In the genomic region with DNA sequence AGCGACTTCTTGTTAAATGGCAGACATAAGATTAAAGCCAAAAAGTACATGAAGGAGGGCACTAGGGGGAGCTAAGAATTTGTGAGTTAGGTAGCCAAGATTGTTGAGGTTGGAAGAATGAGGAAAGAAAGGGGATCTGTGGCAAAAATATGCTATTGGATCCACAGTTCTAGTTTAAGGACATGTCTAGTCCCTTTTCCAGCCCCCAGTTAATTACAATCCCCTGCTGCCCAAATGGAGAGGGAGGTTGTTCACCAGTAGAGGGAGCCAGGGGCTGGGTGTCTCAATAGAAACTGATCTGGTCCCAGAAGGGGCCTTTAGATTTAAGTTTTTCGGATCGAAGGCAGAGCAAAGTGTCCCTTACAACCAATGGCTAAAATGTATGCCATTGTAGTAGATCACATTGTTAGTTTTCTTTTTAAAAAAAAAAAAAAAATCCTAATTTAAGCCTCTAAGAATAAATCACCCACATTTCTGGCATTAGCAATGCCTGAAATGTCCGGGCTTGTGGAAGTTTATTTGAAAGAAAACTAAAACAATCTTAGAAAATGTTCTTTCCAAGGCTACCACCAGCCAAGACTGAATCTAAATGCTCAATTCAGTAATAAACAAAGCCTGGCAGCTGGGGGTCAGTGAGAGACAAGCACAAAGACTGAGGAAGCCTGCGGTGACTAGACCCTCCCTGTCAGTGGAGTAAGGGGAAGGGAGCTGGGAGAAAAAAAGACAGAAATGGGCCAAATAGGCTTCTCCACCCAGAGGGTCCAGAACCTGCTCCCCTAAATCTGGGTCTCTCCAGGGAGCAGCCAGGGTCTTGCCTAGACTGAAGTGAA, we compare ENCODE assay signal across 7 cellular contexts. TPM values are rescaled to one million over a fixed set of nuclear protein-coding genes. Genes with fewer than 3 reads are reported as not detected.
A peak's percentile ranks its signal among the peaks of the same experiment; 100 is the strongest.
DNase-seq lines count a peak whose midpoint lies in the region; ATAC-seq and TF ChIP-seq lines count a peak whose summit lies in the region.

No MANE protein-coding gene starts in this region.

- peaks cover 4% of the 10 kb centered on the region for H3K4me1 ChIP-seq in left ventricle myocardium inferior
- peaks cover 0 to 87% (median 19%) of the 10 kb centered on the region in 4 donors for H3K4me1 ChIP-seq in tibial artery

- H3K9me3 ChIP-seq in left ventricle myocardium inferior (replicated peaks) (no peaks in the 10 kb centered on the region), tibial artery (no peaks in the 10 kb centered on the region)

- no peaks in the 10 kb centered on the region for H3K36me3 ChIP-seq in H7 (replicated peaks; ENCODE audit: control insufficient read depth, insufficient read depth, low read length)
- H3K36me3 ChIP-seq in left ventricle myocardium inferior: no peaks in the 10 kb centered on the region
- no peaks in the 10 kb centered on the region for H3K36me3 ChIP-seq in tibial artery

- H3K27me3 ChIP-seq in H7 (ENCODE audit: control insufficient read depth, insufficient read depth, low read length): no peaks in the 10 kb centered on the region
- H3K27me3 ChIP-seq in left ventricle myocardium inferior (ENCODE audit: low read depth): no peaks in the 10 kb centered on the region
- no peaks in the 10 kb centered on the region for H3K27me3 ChIP-seq in tibial artery

- H3K4me3 ChIP-seq in H7 (ENCODE audit: insufficient read depth, low read depth, low read length): no peak overlapping the region
- H3K4me3 ChIP-seq in left ventricle myocardium inferior: no peak overlapping the region
- peak overlapping the region; percentile 34 to 69 for H3K4me3 ChIP-seq in tibial artery

- H3K27ac ChIP-seq in left ventricle myocardium inferior (replicated peaks) (peak overlapping the region; percentile 66), tibial artery (peak overlapping the region; percentile 92 to 95)

- TF ChIP-seq CTCF in left ventricle myocardium inferior (IDR thresholded peaks at IDR 0.05; ENCODE audit: borderline replicate concordance): peak; percentile 67
- peak; percentile 65 to 77 for TF ChIP-seq CTCF in tibial artery (IDR thresholded peaks at IDR 0.05)

- ATAC-seq in SK-N-SH treated with all-trans-retinoic acid at 6 μM for 48 hours (peak; percentile 63), HG03159 (IDR thresholded peaks at IDR 0.05; ENCODE audit: unreplicated experiment) (no peak)

- intact Hi-C loops in left ventricle myocardium inferior (cut with micrococcal nuclease) (no loop called here), tibial artery (cut with DNase I; ENCODE audit: low total_unique reads) (loop anchor here (5.0 to 10.0 kb wide), 2 partner anchors 42 to 141 kb away; no protein-coding TSS in a partner anchor)

- DNase-seq in H7 (peak; percentile 38), left ventricle myocardium inferior (no peak), tibial artery (no peak), NCI-H774 (lab: John Stamatoyannopoulos, UW) (no peak), T1000 (lab: John Stamatoyannopoulos, UW) (no peak)

TF ChIP-seq in SK-N-SH treated with all-trans-retinoic acid at 6 μM for 48 hours, 23 proteins besides CTCF, POLR2A, EP300 and RAD21:
- TF ChIP-seq TCF4 (CRISPR knock-in tag; IDR thresholded peaks at IDR 0.05; ENCODE audit: borderline replicate concordance): no peak
- no peak for TF ChIP-seq ZC3H10 (CRISPR knock-in tag; IDR thresholded peaks at IDR 0.05)
- no peak for TF ChIP-seq ISL1 (CRISPR knock-in tag; IDR thresholded peaks at IDR 0.05)
- TF ChIP-seq SNAI2 (CRISPR knock-in tag; IDR thresholded peaks at IDR 0.05): no peak
- no peak for TF ChIP-seq ESRRG (CRISPR knock-in tag; IDR thresholded peaks at IDR 0.05)

RNA-seq across cellular contexts. Expression of a gene that starts 7.1 kb away (rescaled TPM):
- 0.59 and 1.2 TPM in 2 replicates for total RNA-seq in H7 (2014; rRNA removed; shearing (Covaris generic))
- total RNA-seq in left ventricle myocardium inferior: 16.4 TPM

Comparison
In these comparisons a context has a peak if more than half of its experiments do, and no peak if none do; other contexts are left out.
1. H3K4me3 ChIP-seq: peak in tibial artery (2 of 2); none in H7 (single experiment) and left ventricle myocardium inferior (single experiment).